In the genomic region with DNA sequence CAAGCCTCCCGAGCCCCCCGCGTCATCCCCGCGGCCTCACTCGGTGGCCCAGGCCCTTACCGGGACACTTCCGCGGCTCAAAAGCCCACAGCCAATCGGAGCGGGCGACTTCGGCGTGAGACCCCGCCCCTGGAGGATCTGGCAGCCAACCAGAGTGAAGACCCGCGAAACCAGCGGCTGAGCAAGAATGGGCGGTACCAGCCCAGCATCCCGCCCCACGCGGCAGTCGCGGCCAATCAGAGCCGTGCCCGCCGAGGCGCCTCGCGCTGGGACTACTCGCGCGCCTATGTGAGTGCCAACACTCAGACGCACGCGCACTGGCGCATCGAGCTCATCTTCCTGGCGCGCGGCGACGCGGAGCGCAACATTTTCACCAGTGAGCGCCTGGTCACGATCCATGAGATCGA, we compare ENCODE assay signal across 1 cellular context.
TF ChIP-seq lines count a peak whose summit lies in the region.

No MANE protein-coding gene starts in this region.

TF ChIP-seq in GM23338, 12 proteins besides CTCF, POLR2A, EP300 and RAD21 (continued from another document):
- TF ChIP-seq, protein P1, sequence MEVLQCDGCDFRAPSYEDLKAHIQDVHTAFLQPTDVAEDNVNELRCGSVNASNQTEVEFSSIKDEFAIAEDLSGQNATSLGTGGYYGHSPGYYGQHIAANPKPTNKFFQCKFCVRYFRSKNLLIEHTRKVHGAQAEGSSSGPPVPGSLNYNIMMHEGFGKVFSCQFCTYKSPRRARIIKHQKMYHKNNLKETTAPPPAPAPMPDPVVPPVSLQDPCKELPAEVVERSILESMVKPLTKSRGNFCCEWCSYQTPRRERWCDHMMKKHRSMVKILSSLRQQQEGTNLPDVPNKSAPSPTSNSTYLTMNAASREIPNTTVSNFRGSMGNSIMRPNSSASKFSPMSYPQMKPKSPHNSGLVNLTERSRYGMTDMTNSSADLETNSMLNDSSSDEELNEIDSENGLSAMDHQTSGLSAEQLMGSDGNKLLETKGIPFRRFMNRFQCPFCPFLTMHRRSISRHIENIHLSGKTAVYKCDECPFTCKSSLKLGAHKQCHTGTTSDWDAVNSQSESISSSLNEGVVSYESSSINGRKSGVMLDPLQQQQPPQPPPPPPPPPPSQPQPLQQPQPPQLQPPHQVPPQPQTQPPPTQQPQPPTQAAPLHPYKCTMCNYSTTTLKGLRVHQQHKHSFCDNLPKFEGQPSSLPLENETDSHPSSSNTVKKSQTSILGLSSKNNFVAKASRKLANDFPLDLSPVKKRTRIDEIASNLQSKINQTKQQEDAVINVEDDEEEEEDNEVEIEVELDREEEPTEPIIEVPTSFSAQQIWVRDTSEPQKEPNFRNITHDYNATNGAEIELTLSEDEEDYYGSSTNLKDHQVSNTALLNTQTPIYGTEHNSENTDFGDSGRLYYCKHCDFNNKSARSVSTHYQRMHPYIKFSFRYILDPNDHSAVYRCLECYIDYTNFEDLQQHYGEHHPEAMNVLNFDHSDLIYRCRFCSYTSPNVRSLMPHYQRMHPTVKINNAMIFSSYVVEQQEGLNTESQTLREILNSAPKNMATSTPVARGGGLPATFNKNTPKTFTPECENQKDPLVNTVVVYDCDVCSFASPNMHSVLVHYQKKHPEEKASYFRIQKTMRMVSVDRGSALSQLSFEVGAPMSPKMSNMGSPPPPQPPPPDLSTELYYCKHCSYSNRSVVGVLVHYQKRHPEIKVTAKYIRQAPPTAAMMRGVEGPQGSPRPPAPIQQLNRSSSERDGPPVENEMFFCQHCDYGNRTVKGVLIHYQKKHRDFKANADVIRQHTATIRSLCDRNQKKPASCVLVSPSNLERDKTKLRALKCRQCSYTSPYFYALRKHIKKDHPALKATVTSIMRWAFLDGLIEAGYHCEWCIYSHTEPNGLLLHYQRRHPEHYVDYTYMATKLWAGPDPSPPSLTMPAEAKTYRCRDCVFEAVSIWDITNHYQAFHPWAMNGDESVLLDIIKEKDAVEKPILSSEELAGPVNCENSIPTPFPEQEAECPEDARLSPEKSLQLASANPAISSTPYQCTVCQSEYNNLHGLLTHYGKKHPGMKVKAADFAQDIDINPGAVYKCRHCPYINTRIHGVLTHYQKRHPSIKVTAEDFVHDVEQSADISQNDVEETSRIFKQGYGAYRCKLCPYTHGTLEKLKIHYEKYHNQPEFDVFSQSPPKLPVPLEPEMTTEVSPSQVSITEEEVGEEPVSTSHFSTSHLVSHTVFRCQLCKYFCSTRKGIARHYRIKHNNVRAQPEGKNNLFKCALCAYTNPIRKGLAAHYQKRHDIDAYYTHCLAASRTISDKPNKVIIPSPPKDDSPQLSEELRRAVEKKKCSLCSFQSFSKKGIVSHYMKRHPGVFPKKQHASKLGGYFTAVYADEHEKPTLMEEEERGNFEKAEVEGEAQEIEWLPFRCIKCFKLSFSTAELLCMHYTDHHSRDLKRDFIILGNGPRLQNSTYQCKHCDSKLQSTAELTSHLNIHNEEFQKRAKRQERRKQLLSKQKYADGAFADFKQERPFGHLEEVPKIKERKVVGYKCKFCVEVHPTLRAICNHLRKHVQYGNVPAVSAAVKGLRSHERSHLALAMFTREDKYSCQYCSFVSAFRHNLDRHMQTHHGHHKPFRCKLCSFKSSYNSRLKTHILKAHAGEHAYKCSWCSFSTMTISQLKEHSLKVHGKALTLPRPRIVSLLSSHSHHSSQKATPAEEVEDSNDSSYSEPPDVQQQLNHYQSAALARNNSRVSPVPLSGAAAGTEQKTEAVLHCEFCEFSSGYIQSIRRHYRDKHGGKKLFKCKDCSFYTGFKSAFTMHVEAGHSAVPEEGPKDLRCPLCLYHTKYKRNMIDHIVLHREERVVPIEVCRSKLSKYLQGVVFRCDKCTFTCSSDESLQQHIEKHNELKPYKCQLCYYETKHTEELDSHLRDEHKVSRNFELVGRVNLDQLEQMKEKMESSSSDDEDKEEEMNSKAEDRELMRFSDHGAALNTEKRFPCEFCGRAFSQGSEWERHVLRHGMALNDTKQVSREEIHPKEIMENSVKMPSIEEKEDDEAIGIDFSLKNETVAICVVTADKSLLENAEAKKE (CRISPR knock-in tag; IDR thresholded peaks at IDR 0.05), result no peak
- no peak for TF ChIP-seq ZNF331 (CRISPR knock-in tag; IDR thresholded peaks at IDR 0.05; ENCODE audit: low read depth)
- TF ChIP-seq, protein P2, sequence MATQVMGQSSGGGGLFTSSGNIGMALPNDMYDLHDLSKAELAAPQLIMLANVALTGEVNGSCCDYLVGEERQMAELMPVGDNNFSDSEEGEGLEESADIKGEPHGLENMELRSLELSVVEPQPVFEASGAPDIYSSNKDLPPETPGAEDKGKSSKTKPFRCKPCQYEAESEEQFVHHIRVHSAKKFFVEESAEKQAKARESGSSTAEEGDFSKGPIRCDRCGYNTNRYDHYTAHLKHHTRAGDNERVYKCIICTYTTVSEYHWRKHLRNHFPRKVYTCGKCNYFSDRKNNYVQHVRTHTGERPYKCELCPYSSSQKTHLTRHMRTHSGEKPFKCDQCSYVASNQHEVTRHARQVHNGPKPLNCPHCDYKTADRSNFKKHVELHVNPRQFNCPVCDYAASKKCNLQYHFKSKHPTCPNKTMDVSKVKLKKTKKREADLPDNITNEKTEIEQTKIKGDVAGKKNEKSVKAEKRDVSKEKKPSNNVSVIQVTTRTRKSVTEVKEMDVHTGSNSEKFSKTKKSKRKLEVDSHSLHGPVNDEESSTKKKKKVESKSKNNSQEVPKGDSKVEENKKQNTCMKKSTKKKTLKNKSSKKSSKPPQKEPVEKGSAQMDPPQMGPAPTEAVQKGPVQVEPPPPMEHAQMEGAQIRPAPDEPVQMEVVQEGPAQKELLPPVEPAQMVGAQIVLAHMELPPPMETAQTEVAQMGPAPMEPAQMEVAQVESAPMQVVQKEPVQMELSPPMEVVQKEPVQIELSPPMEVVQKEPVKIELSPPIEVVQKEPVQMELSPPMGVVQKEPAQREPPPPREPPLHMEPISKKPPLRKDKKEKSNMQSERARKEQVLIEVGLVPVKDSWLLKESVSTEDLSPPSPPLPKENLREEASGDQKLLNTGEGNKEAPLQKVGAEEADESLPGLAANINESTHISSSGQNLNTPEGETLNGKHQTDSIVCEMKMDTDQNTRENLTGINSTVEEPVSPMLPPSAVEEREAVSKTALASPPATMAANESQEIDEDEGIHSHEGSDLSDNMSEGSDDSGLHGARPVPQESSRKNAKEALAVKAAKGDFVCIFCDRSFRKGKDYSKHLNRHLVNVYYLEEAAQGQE (IDR thresholded peaks at IDR 0.05; ENCODE audit: unreplicated experiment), result no peak
- TF ChIP-seq STAT1 (IDR thresholded peaks at IDR 0.05; ENCODE audit: unreplicated experiment), result no peak
- no peak for TF ChIP-seq ZNF114 (CRISPR knock-in tag; IDR thresholded peaks at IDR 0.05)
- TF ChIP-seq CREB1 (CRISPR knock-in tag; IDR thresholded peaks at IDR 0.05; ENCODE audit: low read depth), result no peak
- no peak for TF ChIP-seq EZH2 (IDR thresholded peaks at IDR 0.05; ENCODE audit: low read depth, unreplicated experiment)
- no peak for TF ChIP-seq POLR2AphosphoS5 (IDR thresholded peaks at IDR 0.05; ENCODE audit: low read depth)
- no peak for TF ChIP-seq JUNB (IDR thresholded peaks at IDR 0.05; ENCODE audit: unreplicated experiment)
- TF ChIP-seq EZH2phosphoT487 (IDR thresholded peaks at IDR 0.05; ENCODE audit: unreplicated experiment), result no peak
